ENCODE assay signal across 8 cellular contexts in genomic region chr1:102970496-102971078, GRCh38.
DNase-seq lines count a peak whose midpoint lies in the region; ATAC-seq and TF ChIP-seq lines count a peak whose summit lies in the region.

No MANE protein-coding gene starts in this region.

- no peak overlapping the region for H3K4me3 ChIP-seq in AG10803 (ENCODE audit: low read length)
- H3K4me3 ChIP-seq in neuronal stem cell (ENCODE audit: low read length in 2 of 2), result no peak overlapping the region

- H2BK12ac ChIP-seq in neuronal stem cell (ENCODE audit: low read length), result no peak overlapping the region

- no peak overlapping the region for H2BK15ac ChIP-seq in neuronal stem cell (ENCODE audit: low read length)

- no peaks in the 10 kb centered on the region for H3K9me3 ChIP-seq in neuronal stem cell (replicated peaks in 1 of 2; ENCODE audit: control insufficient read depth in 2 of 2, insufficient read depth in 1 of 2, low read depth in 1 of 2, low read length in 2 of 2)

- no CpG with 5 or more reads among the region's 17 CpGs for WGBS in neuronal stem cell (ENCODE audit: extremely low coverage in 2 of 2, insufficient read length in 2 of 2, insufficient replicate concordance in 1 of 2), 2 donors

- no peak overlapping the region for H3K27ac ChIP-seq in neuronal stem cell (replicated peaks; ENCODE audit: low read length)

- H3K23ac ChIP-seq in neuronal stem cell (ENCODE audit: low read depth, low read length, poor library complexity), result no peak overlapping the region

- H4K91ac ChIP-seq in neuronal stem cell (ENCODE audit: low read depth, low read length, poor library complexity), result no peak overlapping the region

- H2BK120ac ChIP-seq in neuronal stem cell (ENCODE audit: low read depth, low read length), result no peak overlapping the region

- H3K14ac ChIP-seq in neuronal stem cell (ENCODE audit: low read length), result no peak overlapping the region

- no peaks in the 10 kb centered on the region for H3K4me1 ChIP-seq in neuronal stem cell (ENCODE audit: control insufficient read depth in 2 of 2, insufficient read depth in 1 of 2, low read depth in 1 of 2, low read length in 2 of 2)

- H2BK5ac ChIP-seq in neuronal stem cell (ENCODE audit: low read length), result no peak overlapping the region

- ATAC-seq in GM18498 (IDR thresholded peaks at IDR 0.05; ENCODE audit: unreplicated experiment) (peak; percentile 57), HG02981 (IDR thresholded peaks at IDR 0.05; ENCODE audit: unreplicated experiment) (no peak), GM21529 (IDR thresholded peaks at IDR 0.05; ENCODE audit: unreplicated experiment) (no peak)

- TF ChIP-seq CTCF in AG10803 (conservative IDR thresholded peaks at IDR 0.05; ENCODE audit: low read length), result peak; percentile 73

- DNase-seq in AG10803 (ENCODE audit: low read depth) (peak; percentile 67), HS-5 (ENCODE audit: low read depth) (peak; percentile 37), NOMO-1 treated with DMSO at 0.1 percent for 48 hours (lab: John Stamatoyannopoulos, UW; ENCODE audit: unreplicated experiment) (peak; percentile 2), dermis microvascular lymphatic vessel endothelial cell (ENCODE audit: low read depth in 2 of 2) (peak; percentile 50 to 63), neuronal stem cell (ENCODE audit: low spot score) (peak; percentile 37)

- H2AFZ ChIP-seq in neuronal stem cell (ENCODE audit: low read length), result no peak overlapping the region

- no peak overlapping the region for H3K4me2 ChIP-seq in neuronal stem cell (ENCODE audit: insufficient read depth, low read length, poor library complexity, severe bottlenecking)

- no peak overlapping the region for H4K8ac ChIP-seq in neuronal stem cell (ENCODE audit: low read depth, low read length)

- H3K4ac ChIP-seq in neuronal stem cell (ENCODE audit: low read length), result no peak overlapping the region

- peaks cover 3 to 6% of the 10 kb centered on the region in 2 donors for H3K36me3 ChIP-seq in neuronal stem cell (replicated peaks in 1 of 2; ENCODE audit: control insufficient read depth in 2 of 2, insufficient read depth in 2 of 2, low read length in 2 of 2)

- H3K9ac ChIP-seq in neuronal stem cell (ENCODE audit: low read depth, low read length, poor library complexity), result no peak overlapping the region

- no peak overlapping the region for H3K18ac ChIP-seq in neuronal stem cell (ENCODE audit: low read length)

- no peak overlapping the region for H2AK5ac ChIP-seq in neuronal stem cell (ENCODE audit: low read depth, low read length)

- H3K27me3 ChIP-seq in neuronal stem cell (ENCODE audit: control insufficient read depth in 3 of 3, insufficient read depth in 3 of 3, low read depth in 1 of 3, low read length in 3 of 3), result no peaks in the 10 kb centered on the region

- H3K79me1 ChIP-seq in neuronal stem cell (ENCODE audit: low read depth, low read length), result no peaks in the 10 kb centered on the region

Comparison
In these comparisons a context has a peak if more than half of its experiments do, and no peak if none do; other contexts are left out.
1. DNase-seq: peak in every context shown above with its lines; median percentile 67 in AG10803; 56 in dermis microvascular lymphatic vessel endothelial cell; 37 in HS-5; 37 in neuronal stem cell; 2 in NOMO-1 treated with DMSO at 0.1 percent for 48 hours.